In genomic region chr5:67831081-67831480, GRCh38 we compare ENCODE assay signal across 21 cellular contexts.
DNase-seq lines count a peak whose midpoint lies in the region.
"Had no signal": no experiment of that assay in that cellular context is flagged by ENCODE, and none has a peak within 500 bp of the region (broad histone marks: within the 10 kb centered on the region; RNA-seq: fewer than 3 reads in every experiment).

No MANE protein-coding gene starts in this region.

- no peak overlapping the region for H2BK15ac ChIP-seq in mesendoderm (replicated peaks; ENCODE audit: low read depth)

- DNase-seq in COR-L47 (lab: John Stamatoyannopoulos, UW): peak; percentile 7
- peak; percentile 96 for DNase-seq in NCI-H146 treated with DMSO at 0.1 percent for 48 hours (lab: John Stamatoyannopoulos, UW; ENCODE audit: unreplicated experiment)
- peak; percentile 91 for DNase-seq in NCI-H748 (lab: John Stamatoyannopoulos, UW; ENCODE audit: unreplicated experiment)
- DNase-seq in mesendoderm: peak; percentile 73
- DNase-seq in NOMO-1 treated with DMSO at 0.1 percent for 48 hours (lab: John Stamatoyannopoulos, UW; ENCODE audit: unreplicated experiment): no peak
- DNase-seq in superior temporal gyrus (ENCODE audit: extremely low spot score): no peak
- DNase-seq in NCI-H2227 (lab: John Stamatoyannopoulos, UW; ENCODE audit: unreplicated experiment): no peak
- no peak for DNase-seq in SHP77 (lab: John Stamatoyannopoulos, UW)
- DNase-seq: CD4-positive, alpha-beta T cell; DMS153; GF-D8; GOT3; NCI-H1105; NCI-H1930; NCI-H2227 treated with DMSO at 0.1 percent for 48 hours; NCI-H524 treated with DMSO at 0.1 percent for 48 hours; NK-92 treated with Interleukin-12 subunit alpha and Interleukin-12 subunit beta, amount 100 ng/mL, for 24 hours; Right ventricle myocardium superior had no signal

- no peak overlapping the region for H3K27ac ChIP-seq in mesendoderm (ENCODE audit: low read depth, low read length)
- H3K27ac ChIP-seq: A549, SK-N-MC had no signal

- no CpG with 5 or more reads among the region's 1 CpG for WGBS in mesendoderm (ENCODE audit: extremely low coverage, insufficient coverage, low lambda C conversion rate)

- no peaks in the 10 kb centered on the region for H3K27me3 ChIP-seq in mesendoderm (ENCODE audit: insufficient read depth, low read length, poor library complexity)

- H4K8ac ChIP-seq in mesendoderm (ENCODE audit: low read depth, low read length): no peak overlapping the region

- H3K18ac ChIP-seq in mesendoderm (ENCODE audit: low read length): no peak overlapping the region

- H2AK5ac ChIP-seq in mesendoderm (ENCODE audit: low read length): no peak overlapping the region

- no peaks in the 10 kb centered on the region for H3K36me3 ChIP-seq in mesendoderm (ENCODE audit: control insufficient read depth, insufficient read depth, low read length)

- H3K4me1 ChIP-seq in mesendoderm (ENCODE audit: control insufficient read depth, low read depth, low read length): peaks cover 5% of the 10 kb centered on the region
- H3K4me1 ChIP-seq: A549 had no signal

- no peak overlapping the region for H3K4me3 ChIP-seq in mesendoderm (ENCODE audit: low read length)
- H3K4me3 ChIP-seq: A549, K562, SK-N-MC had no signal

- H3K79me1 ChIP-seq in mesendoderm (ENCODE audit: low read length): no peaks in the 10 kb centered on the region

- H3K4me2 ChIP-seq in mesendoderm (ENCODE audit: low read length): no peak overlapping the region
- H3K4me2 ChIP-seq: A549 had no signal

- H3K9ac ChIP-seq in mesendoderm (ENCODE audit: low read length): no peak overlapping the region

- no peak overlapping the region for H4K5ac ChIP-seq in mesendoderm (ENCODE audit: low read length)

- H3K56ac ChIP-seq in mesendoderm (ENCODE audit: low read length): no peak overlapping the region

- H2BK5ac ChIP-seq in mesendoderm (ENCODE audit: low read length): no peak overlapping the region

- H3K23ac ChIP-seq in mesendoderm (ENCODE audit: low read length): no peak overlapping the region

- no peak overlapping the region for H2BK120ac ChIP-seq in mesendoderm (ENCODE audit: low read depth, low read length)

- no peak overlapping the region for H3K4ac ChIP-seq in mesendoderm (ENCODE audit: low read depth, low read length)

- no peaks in the 10 kb centered on the region for H3K79me2 ChIP-seq in mesendoderm (ENCODE audit: control insufficient read depth, insufficient read depth, low read length)

Comparison
In these comparisons a context has a peak if more than half of its experiments do, and no peak if none do; other contexts are left out.
1. DNase-seq: peak in COR-L47 (single experiment), NCI-H146 treated with DMSO at 0.1 percent for 48 hours (single experiment), NCI-H748 (single experiment) and mesendoderm (single experiment); none in NOMO-1 treated with DMSO at 0.1 percent for 48 hours (single experiment), superior temporal gyrus (single experiment), NCI-H2227 (single experiment) and SHP77 (0 of 2).